In the genomic region with DNA sequence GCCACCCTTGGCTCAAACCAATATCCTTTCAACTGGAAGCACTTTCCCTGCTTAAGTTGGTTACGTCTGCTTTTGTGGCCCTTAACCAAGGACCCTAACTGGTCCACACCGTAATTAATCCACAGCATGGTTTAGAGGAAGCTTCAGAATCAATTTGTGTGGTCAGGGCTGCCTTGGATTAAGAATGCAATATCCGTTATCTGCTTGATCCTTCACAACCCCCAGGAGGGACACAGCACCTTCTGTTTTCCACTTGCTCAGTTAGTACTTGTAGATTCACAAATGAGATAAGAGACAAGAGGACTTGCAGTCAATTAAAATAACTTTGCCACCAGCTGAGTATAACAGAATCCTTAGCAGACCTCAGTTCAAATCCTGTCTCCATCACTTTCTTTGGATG, we compare ENCODE assay signal across 26 cellular contexts.
"Had no signal": no experiment of that assay in that cellular context is flagged by ENCODE, and none has a peak within 500 bp of the region (broad histone marks: within the 10 kb centered on the region; RNA-seq: fewer than 3 reads in every experiment).

No MANE protein-coding gene starts in this region.

- H3K27ac ChIP-seq: brain microvascular endothelial cell, coronary artery, dorsolateral prefrontal cortex had no signal

- ATAC-seq: activated CD4-positive, alpha-beta T cell treated with anti-CD3 and anti-CD28 coated beads for 36 hours; activated CD8-positive, alpha-beta memory T cell treated with anti-CD3 and anti-CD28 coated beads, Interleukin-2, amount 10 ng/mL, durations not matched to agents 7 days and 5 days; activated CD8-positive, alpha-beta T cell treated with anti-CD3 and anti-CD28 coated beads, Interleukin-2, amount 10 ng/mL, durations not matched to agents 7 days and 5 days; activated naive CD4-positive, alpha-beta T cell treated with anti-CD3 and anti-CD28 coated beads, Interleukin-2, amount 50 U/mL, for 72 hours; esophagus mucosa; T-helper 17 cell had no signal

- H3K4me3 ChIP-seq: coronary artery, dorsolateral prefrontal cortex had no signal

- FAIRE-seq: astrocyte, frontal cortex had no signal

- H3K36me3 ChIP-seq: brain microvascular endothelial cell had no signal

- DNase-seq: activated CD4-positive, alpha-beta memory T cell treated with anti-CD3 and anti-CD28 coated beads for 36 hours; activated CD4-positive, alpha-beta T cell treated with anti-CD3 and anti-CD28 coated beads for 36 hours; activated CD4-positive, alpha-beta T cell treated with anti-CD3 and anti-CD28 coated beads, Interleukin-2, amount 10 ng/mL, durations not matched to agents 24 days and 14 days; activated CD4-positive, CD25-positive, alpha-beta regulatory T cell; activated CD4-positive, CD25-positive, alpha-beta regulatory T cell treated with anti-CD3 and anti-CD28 coated beads, Interleukin-2, amount 50 U/mL, for 72 hours; activated CD8-positive, alpha-beta memory T cell treated with anti-CD3 and anti-CD28 coated beads, Interleukin-2, amount 10 ng/mL, durations not matched to agents 7 days and 5 days; activated CD8-positive, alpha-beta memory T cell treated with anti-CD3 and anti-CD28 coated beads, Interleukin-2, amount 50 U/mL, for 4 hours; activated CD8-positive, alpha-beta T cell treated with anti-CD3 and anti-CD28 coated beads, Interleukin-2, amount 10 ng/mL, durations not matched to agents 7 days and 5 days; activated effector memory CD4-positive, alpha-beta T cell treated with anti-CD3 and anti-CD28 coated beads, Interleukin-2, amount 50 U/mL, for 16 hours; activated naive CD4-positive, alpha-beta T cell treated with anti-CD3 and anti-CD28 coated beads, Interleukin-2, amount 10 ng/mL, durations not matched to agents 7 days and 5 days; activated naive CD8-positive, alpha-beta T cell treated with anti-CD3 and anti-CD28 coated beads, Interleukin-2, amount 10 ng/mL, durations not matched to agents 7 days and 5 days; activated T-cell treated with anti-CD3 and anti-CD28 coated beads, Interleukin-2, amount 50 U/mL, for 1 hour; activated T-cell treated with anti-CD3 and anti-CD28 coated beads, Interleukin-2, amount 50 U/mL, for 48 hours; brain microvascular endothelial cell; dorsolateral prefrontal cortex; effector memory CD4-positive, alpha-beta T cell; endodermal cell; foreskin fibroblast; head of caudate nucleus; T-helper 17 cell; T1000 had no signal

- H3K27me3 ChIP-seq: brain microvascular endothelial cell had no signal
